In genomic region chr7:2688409-2689342, GRCh38 we compare ENCODE assay signal across 1 cellular context.
TF ChIP-seq lines count a peak whose summit lies in the region.

No MANE protein-coding gene starts in this region.

TF ChIP-seq in GM23338, 12 proteins besides CTCF, POLR2A, EP300 and RAD21 (continued from another document):
- TF ChIP-seq ZNF462 (CRISPR knock-in tag; IDR thresholded peaks at IDR 0.05), result no peak
